Comparison of ENCODE assay signal across 8 cellular contexts in genomic region chr22:23464766-23465165, GRCh38.
DNase-seq lines count a peak whose midpoint lies in the region; FAIRE-seq and TF ChIP-seq lines count a peak whose summit lies in the region.
"Not testable (repeated sequence)": the region's sequence is repeated elsewhere in the genome, so short reads cannot be mapped to it uniquely, and the experiment has no call there.

No MANE protein-coding gene starts in this region.

- not testable (repeated sequence) for H3K9ac ChIP-seq in BLaER1 treated with 17β-estradiol and CSF1 and Interleukin-3, amounts not matched to agents 10 nM and 100 nM; GM23248; SK-N-MC (ENCODE audit: insufficient read length)

- not testable (repeated sequence) for H3F3A ChIP-seq in GM23248 (ENCODE audit: insufficient read depth)

- H3K4me2 ChIP-seq in BLaER1 treated with 17β-estradiol and CSF1 and Interleukin-3, amounts not matched to agents 10 nM and 100 nM: peak overlapping the region in 10 of 11 experiments; percentile 7 to 78 (median 49); a peak in 16 of 22 replicates
- not testable (repeated sequence) for H3K4me2 ChIP-seq in GM23248 (ENCODE audit: unreplicated experiment)

- peak overlapping the region in 1 of 11 experiments; percentile 51; a peak in 1 of 22 replicates for H3K27ac ChIP-seq in BLaER1 treated with 17β-estradiol and CSF1 and Interleukin-3, amounts not matched to agents 10 nM and 100 nM
- not testable (repeated sequence) for H3K27ac ChIP-seq in GM23248, SK-N-MC

- H3K79me2 ChIP-seq in GM23248 (ENCODE audit: insufficient read depth): not testable (repeated sequence)

- not testable (repeated sequence) for TF ChIP-seq CTCF in AG10803 (conservative IDR thresholded peaks at IDR 0.05; ENCODE audit: low read length); fibroblast of mammary gland (conservative IDR thresholded peaks at IDR 0.05; ENCODE audit: control insufficient read depth, insufficient read depth, low read depth, low read length); fibroblast of the aortic adventitia (IDR thresholded peaks at IDR 0.05; ENCODE audit: insufficient read depth, low read length)

- not testable (repeated sequence) for H3K9me3 ChIP-seq in BLaER1 treated with 17β-estradiol and CSF1 and Interleukin-3, amounts not matched to agents 10 nM and 100 nM (replicated peaks in 1 of 11); GM23248 (ENCODE audit: low read depth); SK-N-MC (ENCODE audit: low read depth, low read length)

- peaks cover 11 to 77% (median 55%) of the 10 kb centered on the region in 10 experiments; a peak in 19 of 20 replicates for H3K4me1 ChIP-seq in BLaER1 treated with 17β-estradiol and CSF1 and Interleukin-3, amounts not matched to agents 10 nM and 100 nM
- H3K4me1 ChIP-seq in GM23248 (ENCODE audit: insufficient read depth): not testable (repeated sequence)

- H3K27me3 ChIP-seq in BLaER1 treated with 17β-estradiol and CSF1 and Interleukin-3, amounts not matched to agents 10 nM and 100 nM: not testable (repeated sequence)
- peaks cover 22% of the 10 kb centered on the region for H3K27me3 ChIP-seq in GM23248 (replicated peaks; ENCODE audit: insufficient read depth)

- not testable (repeated sequence) for H3K36me3 ChIP-seq in BLaER1 treated with 17β-estradiol and CSF1 and Interleukin-3, amounts not matched to agents 10 nM and 100 nM; GM23248 (ENCODE audit: low read depth); SK-N-MC (ENCODE audit: insufficient read depth, low read length)

- 2% methylated on average over 7 of the region's 7 CpGs for WGBS in GM23248 (ENCODE audit: low coverage in 1 of 2, low lambda C conversion rate in 2 of 2, missing lambda C conversion rate in 2 of 2), 2 experiments

- in situ Hi-C loops in GM23248 (cut with MboI): not testable (repeated sequence)

- not testable (repeated sequence) for H3K9me2 ChIP-seq in GM23248 (ENCODE audit: insufficient read depth)

- H2AFZ ChIP-seq in GM23248: not testable (repeated sequence)

- peak; percentile 8 for FAIRE-seq in endometrium (lab: Jason Lieb, UNC)

- DNase-seq in AG10803 (ENCODE audit: low read depth): peak; percentile 29
- DNase-seq in GM23248: peak; percentile 22
- DNase-seq in SK-N-MC (ENCODE audit: low read depth, low spot score): not testable (repeated sequence)
- DNase-seq in fibroblast of mammary gland (ENCODE audit: low read depth): peak; percentile 4
- peak; percentile 2 for DNase-seq in fibroblast of the aortic adventitia (ENCODE audit: low read depth)
- DNase-seq in putamen (ENCODE audit: low spot score): peak; percentile 2

- H4K20me1 ChIP-seq in BLaER1 treated with 17β-estradiol and CSF1 and Interleukin-3, amounts not matched to agents 10 nM and 100 nM; GM23248 (ENCODE audit: insufficient read depth): not testable (repeated sequence)

- H3K4me3 ChIP-seq in AG10803 (ENCODE audit: low read length); BLaER1 treated with 17β-estradiol and CSF1 and Interleukin-3, amounts not matched to agents 10 nM and 100 nM; GM23248; fibroblast of mammary gland (ENCODE audit: control insufficient read depth, low read depth, low read length); fibroblast of the aortic adventitia (ENCODE audit: low read depth, low read length): not testable (repeated sequence)
- H3K4me3 ChIP-seq in SK-N-MC: peak overlapping the region; percentile 27
